Comparison of ENCODE assay signal across 8 cellular contexts in genomic region chr16:19071811-19072777, GRCh38. TPM values are rescaled to one million over a fixed set of nuclear protein-coding genes. Genes with fewer than 3 reads are reported as not detected.
DNase-seq lines count a peak whose midpoint lies in the region; ATAC-seq and TF ChIP-seq lines count a peak whose summit lies in the region.

No MANE protein-coding gene starts in this region.

- H3K79me2 ChIP-seq in OCI-LY3 (ENCODE audit: low read length) = peaks cover 7% of the 10 kb centered on the region; the same call in 1 of the 2 replicates

- no peak for ATAC-seq in psoas muscle
- ATAC-seq in HG03159 (IDR thresholded peaks at IDR 0.05; ENCODE audit: unreplicated experiment) = no peak
- no peak for ATAC-seq in HG03097 (IDR thresholded peaks at IDR 0.05; ENCODE audit: low FRiP score, unreplicated experiment)

- no peak overlapping the region for H3K4me3 ChIP-seq in OCI-LY3 (ENCODE audit: low read length)
- no peak overlapping the region for H3K4me3 ChIP-seq in psoas muscle

- DNase-seq in AG08395 (ENCODE audit: low spot score) (peak; percentile 62), GM13976 (ENCODE audit: low spot score) (peak; percentile 54), globus pallidus (ENCODE audit: low spot score) (peak; percentile 54), psoas muscle (peak; percentile 25 to 58)
- peak; percentile 24 for DNase-seq in activated gamma-delta T cell treated with anti-CD3 and anti-CD28 coated beads, Interleukin-2, amount 50 U/mL, for 16 hours (ENCODE audit: low read depth)

- H3K9me3 ChIP-seq in OCI-LY3 (ENCODE audit: insufficient read depth, low read length) (no peaks in the 10 kb centered on the region), psoas muscle (no peaks in the 10 kb centered on the region)

- H3K27ac ChIP-seq in OCI-LY3 (ENCODE audit: low read length) (no peak overlapping the region), psoas muscle (no peak overlapping the region)

- no peaks in the 10 kb centered on the region for H4K20me1 ChIP-seq in OCI-LY3 (ENCODE audit: insufficient read depth, low read length)

- TF ChIP-seq CTCF in GM13976 (IDR thresholded peaks at IDR 0.05; ENCODE audit: borderline replicate concordance, control extremely low read depth, extremely low read depth, insufficient read depth, missing control alignments) (peak; percentile 40), OCI-LY3 (IDR thresholded peaks at IDR 0.05; ENCODE audit: low read depth, low read length) (peak; percentile 62), psoas muscle (IDR thresholded peaks at IDR 0.05) (peak; percentile 56)

- H3K4me1 ChIP-seq in OCI-LY3 (ENCODE audit: low read length) (peaks cover 6% of the 10 kb centered on the region), psoas muscle (peaks cover 32% of the 10 kb centered on the region)

- no peak overlapping the region for H3K9ac ChIP-seq in OCI-LY3 (ENCODE audit: low read length)

- intact Hi-C loops in psoas muscle (cut with DNase I) = loop anchor here (5.0 kb wide), 1 partner anchor 90 kb away; the partner anchor contains the start of gene TMC7 (in 2 of the 2)

- no peak overlapping the region for H3K4me2 ChIP-seq in OCI-LY3 (ENCODE audit: low read length)

- H3K36me3 ChIP-seq in OCI-LY3 (replicated peaks; ENCODE audit: low read depth, low read length) (no peaks in the 10 kb centered on the region), psoas muscle (ENCODE audit: insufficient read depth in 1 of 2, low read depth in 1 of 2) (peaks cover 4 to 33% of the 10 kb centered on the region in 2 donors)

- no peaks in the 10 kb centered on the region for H3K27me3 ChIP-seq in OCI-LY3 (ENCODE audit: low read depth, low read length)
- no peaks in the 10 kb centered on the region for H3K27me3 ChIP-seq in psoas muscle (ENCODE audit: insufficient read depth in 3 of 3, low read length in 2 of 3)

- WGBS in psoas muscle, 3 donors = 80 to 83% (median 82%) methylated on average over 21 of the region's 21 CpGs

- in situ Hi-C loops in GM13976 (cut with MboI; ENCODE audit: low sequenced_read_pairs, unreplicated experiment) = no loop called here

- H2AFZ ChIP-seq in OCI-LY3 (ENCODE audit: low read depth, low read length) = no peak overlapping the region

RNA-seq across cellular contexts. Expression of gene COQ7, which starts 4.7 kb away (rescaled TPM):
- 10 to 100 TPM; 27.7 to 37.7 (median 31.6) TPM for total RNA-seq in psoas muscle
- 10 to 100 TPM; 20.7 to 38.6 (median 31.8) TPM for polyA plus RNA-seq in psoas muscle

RNA-seq across cellular contexts. Expression of gene ITPRIPL2, which starts 41.7 kb away (rescaled TPM):
- total RNA-seq in psoas muscle = 10 to 100 TPM; 14.8 to 17.9 (median 17.0) TPM
- polyA plus RNA-seq in psoas muscle = 1 to 10 TPM; 4.7 to 9.9 (median 8.2) TPM
